Comparison of ENCODE assay signal across 9 cellular contexts in the genomic region with DNA sequence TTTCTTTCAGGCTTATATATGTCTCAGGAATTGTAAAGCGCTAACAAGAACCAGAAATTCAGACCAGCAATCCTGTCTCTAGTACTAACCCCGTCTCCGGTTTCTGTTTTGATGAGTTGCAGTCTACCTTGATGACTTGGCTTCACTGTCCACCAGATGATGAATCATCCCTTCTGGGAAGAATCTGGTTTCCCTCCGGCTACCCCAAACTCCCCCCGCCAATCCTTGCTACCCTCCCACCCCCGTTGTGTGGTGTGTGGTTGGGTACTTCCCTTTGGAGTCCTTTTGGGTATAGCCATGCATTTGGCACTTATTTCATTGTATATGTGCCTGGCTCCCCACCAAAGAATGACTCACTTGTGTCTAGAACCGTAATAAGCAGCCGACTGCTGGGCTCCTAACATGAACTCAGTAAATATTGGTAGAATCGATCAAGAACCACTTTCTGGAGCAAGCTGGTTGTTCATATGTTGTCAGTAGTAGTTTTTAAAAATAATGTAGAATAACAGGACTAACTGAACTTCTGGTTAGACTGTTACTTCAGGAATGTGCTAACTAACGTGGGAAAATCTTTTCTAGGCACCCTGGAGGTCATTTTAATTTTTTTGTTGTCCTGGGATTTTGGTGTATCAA. TPM values are rescaled to one million over a fixed set of nuclear protein-coding genes. Genes with fewer than 3 reads are reported as not detected.
DNase-seq lines count a peak whose midpoint lies in the region; ATAC-seq and TF ChIP-seq lines count a peak whose summit lies in the region.
"Had no signal": no experiment of that assay in that cellular context is flagged by ENCODE, and none has a peak within 500 bp of the region (broad histone marks: within the 10 kb centered on the region; RNA-seq: fewer than 3 reads in every experiment).

No MANE protein-coding gene starts in this region.

- DNase-seq in AG09319 (ENCODE audit: extremely low read depth, low read depth) (peak; percentile 93), lung microvascular endothelial cell (ENCODE audit: low read depth in 2 of 2) (peak; percentile 64 to 83), GM10266 (ENCODE audit: extremely low spot score) (no peak), iPS-NIHi11 (ENCODE audit: low spot score) (no peak), OCI-M2 (lab: John Stamatoyannopoulos, UW; ENCODE audit: unreplicated experiment) (no peak)
- DNase-seq in activated CD4-positive, alpha-beta memory T cell treated with anti-CD3 and anti-CD28 coated beads, Interleukin-2, amount 10 ng/mL, durations not matched to agents 7 days and 5 days: peak; percentile 31

- H3K36me3 Mint-ChIP-seq in activated CD4-positive, alpha-beta memory T cell treated with anti-CD3 and anti-CD28 coated beads, Interleukin-2, amount 10 ng/mL, durations not matched to agents 7 days and 5 days (ENCODE audit: low read depth): no peaks in the 10 kb centered on the region
- H3K36me3 Mint-ChIP-seq in stimulated activated memory B cell treated with anti-CD40 and anti-IgM and Interleukin-4, amounts not matched to agents 10 μg/mL and 1 μg/mL and 100 μg/mL, for 72 hours: no peaks in the 10 kb centered on the region

- peaks cover 9% of the 10 kb centered on the region for H3K4me1 Mint-ChIP-seq in activated CD4-positive, alpha-beta memory T cell treated with anti-CD3 and anti-CD28 coated beads, Interleukin-2, amount 10 ng/mL, durations not matched to agents 7 days and 5 days
- H3K4me1 Mint-ChIP-seq in stimulated activated memory B cell treated with anti-CD40 and anti-IgM and Interleukin-4, amounts not matched to agents 10 μg/mL and 1 μg/mL and 100 μg/mL, for 72 hours: no peaks in the 10 kb centered on the region
- H3K4me1 Mint-ChIP-seq: central memory CD8-positive, alpha-beta T cell had no signal

- H3K9me3 Mint-ChIP-seq in activated CD4-positive, alpha-beta memory T cell treated with anti-CD3 and anti-CD28 coated beads, Interleukin-2, amount 10 ng/mL, durations not matched to agents 7 days and 5 days: no peaks in the 10 kb centered on the region
- H3K9me3 Mint-ChIP-seq in stimulated activated memory B cell treated with anti-CD40 and anti-IgM and Interleukin-4, amounts not matched to agents 10 μg/mL and 1 μg/mL and 100 μg/mL, for 72 hours: no peaks in the 10 kb centered on the region
- H3K9me3 Mint-ChIP-seq: central memory CD8-positive, alpha-beta T cell had no signal

- H3K4me3 Mint-ChIP-seq in activated CD4-positive, alpha-beta memory T cell treated with anti-CD3 and anti-CD28 coated beads, Interleukin-2, amount 10 ng/mL, durations not matched to agents 7 days and 5 days: no peak overlapping the region
- H3K4me3 Mint-ChIP-seq in stimulated activated memory B cell treated with anti-CD40 and anti-IgM and Interleukin-4, amounts not matched to agents 10 μg/mL and 1 μg/mL and 100 μg/mL, for 72 hours: no peak overlapping the region
- H3K4me3 Mint-ChIP-seq: central memory CD8-positive, alpha-beta T cell had no signal

- peak; percentile 54 for ATAC-seq in HG03442 (IDR thresholded peaks at IDR 0.05; ENCODE audit: unreplicated experiment)
- no peak for ATAC-seq in stimulated activated memory B cell treated with anti-CD40 and anti-IgM and Interleukin-4, amounts not matched to agents 10 μg/mL and 1 μg/mL and 100 μg/mL, for 72 hours

- CTCF ChIA-PET in activated CD4-positive, alpha-beta memory T cell treated with anti-CD3 and anti-CD28 coated beads, Interleukin-2, amount 10 ng/mL, durations not matched to agents 7 days and 5 days (lab: Charles Lee): no interaction called here

- POLR2A ChIA-PET in activated CD4-positive, alpha-beta memory T cell treated with anti-CD3 and anti-CD28 coated beads, Interleukin-2, amount 10 ng/mL, durations not matched to agents 7 days and 5 days (lab: Charles Lee): no interaction called here

- H3K27me3 Mint-ChIP-seq in activated CD4-positive, alpha-beta memory T cell treated with anti-CD3 and anti-CD28 coated beads, Interleukin-2, amount 10 ng/mL, durations not matched to agents 7 days and 5 days: peaks cover 4% of the 10 kb centered on the region
- H3K27me3 Mint-ChIP-seq in stimulated activated memory B cell treated with anti-CD40 and anti-IgM and Interleukin-4, amounts not matched to agents 10 μg/mL and 1 μg/mL and 100 μg/mL, for 72 hours: peaks cover 15% of the 10 kb centered on the region

- TF ChIP-seq CTCF in AG09319 (IDR thresholded peaks at IDR 0.05; ENCODE audit: low read depth, low read length): no peak
- TF ChIP-seq CTCF in GM10266 (IDR thresholded peaks at IDR 0.05; ENCODE audit: control insufficient read depth, insufficient read depth, low read depth, missing control alignments): no peak

- no peak overlapping the region for H3K27ac Mint-ChIP-seq in activated CD4-positive, alpha-beta memory T cell treated with anti-CD3 and anti-CD28 coated beads, Interleukin-2, amount 10 ng/mL, durations not matched to agents 7 days and 5 days
- no peak overlapping the region for H3K27ac Mint-ChIP-seq in stimulated activated memory B cell treated with anti-CD40 and anti-IgM and Interleukin-4, amounts not matched to agents 10 μg/mL and 1 μg/mL and 100 μg/mL, for 72 hours

RNA-seq across cellular contexts. Expression of a gene that starts 8.3 kb away (rescaled TPM):
- not detected for total RNA-seq in activated CD4-positive, alpha-beta memory T cell treated with anti-CD3 and anti-CD28 coated beads, Interleukin-2, amount 10 ng/mL, durations not matched to agents 7 days and 5 days
- total RNA-seq in lung microvascular endothelial cell: 3.8 and 17.0 TPM in 2 replicates

Comparison
In these comparisons a context has a peak if more than half of its experiments do, and no peak if none do; other contexts are left out.
1. DNase-seq: peak in AG09319 (single experiment), activated CD4-positive, alpha-beta memory T cell treated with anti-CD3 and anti-CD28 coated beads, Interleukin-2, amount 10 ng/mL, durations not matched to agents 7 days and 5 days (single experiment) and lung microvascular endothelial cell (2 of 2); none in GM10266 (single experiment), iPS-NIHi11 (single experiment) and OCI-M2 (single experiment).